28 cellular contexts compared by ENCODE assay signal in genomic region chr2:96770451-96770850, GRCh38. TPM values are rescaled to one million over a fixed set of nuclear protein-coding genes. Genes with fewer than 3 reads are reported as not detected.
DNase-seq lines count a peak whose midpoint lies in the region; ATAC-seq and TF ChIP-seq lines count a peak whose summit lies in the region.
"Had no signal": no experiment of that assay in that cellular context is flagged by ENCODE, and none has a peak within 500 bp of the region (broad histone marks: within the 10 kb centered on the region; RNA-seq: fewer than 3 reads in every experiment).

No MANE protein-coding gene starts in this region.

- H3K9ac ChIP-seq in HUES64 (ENCODE audit: low read depth, low read length) (0 out of 2 replicates have a peak overlapping the region, but pooled peaks have one; percentile 31), neuronal stem cell (ENCODE audit: low read depth, low read length, poor library complexity) (no peak overlapping the region)

- H3K36me3 ChIP-seq in HUES64 (ENCODE audit: insufficient read depth, low read length) (no peaks in the 10 kb centered on the region), neuronal stem cell (replicated peaks in 1 of 2; ENCODE audit: control insufficient read depth in 2 of 2, insufficient read depth in 2 of 2, low read length in 2 of 2) (peaks cover 0 to 3% of the 10 kb centered on the region in 2 donors)
- H3K36me3 ChIP-seq: upper lobe of right lung had no signal

- H4K8ac ChIP-seq in neuronal stem cell (ENCODE audit: low read depth, low read length), result no peak overlapping the region

- peaks cover 8% of the 10 kb centered on the region for H3K79me1 ChIP-seq in neuronal stem cell (ENCODE audit: low read depth, low read length)

- H3K4me3 Mint-ChIP-seq in effector memory CD8-positive, alpha-beta T cell, result no peak overlapping the region
- H3K4me3 Mint-ChIP-seq: activated B cell treated with CpG ODN at 0.5 μM for 24 hours had no signal

- no peaks in the 10 kb centered on the region for H3K4me1 ChIP-seq in HUES64 (ENCODE audit: insufficient read depth, low read length)
- peaks cover 0 to 7% of the 10 kb centered on the region in 2 donors for H3K4me1 ChIP-seq in neuronal stem cell (ENCODE audit: control insufficient read depth in 2 of 2, insufficient read depth in 1 of 2, low read depth in 1 of 2, low read length in 2 of 2)

- H3K4ac ChIP-seq in neuronal stem cell (ENCODE audit: low read length), result no peak overlapping the region

- ATAC-seq in effector memory CD8-positive, alpha-beta T cell (replicated peaks), result no peak
- ATAC-seq: Panc1 had no signal

- no peak overlapping the region for H4K91ac ChIP-seq in neuronal stem cell (ENCODE audit: low read depth, low read length, poor library complexity)

- no peak for TF ChIP-seq CTCF in 22Rv1 (IDR thresholded peaks at IDR 0.05)

- H3K27ac Mint-ChIP-seq in effector memory CD8-positive, alpha-beta T cell, result peak overlapping the region; percentile 23 to 82

- H3K18ac ChIP-seq in neuronal stem cell (ENCODE audit: low read length), result peak overlapping the region; percentile 35

- no peak overlapping the region for H2AK5ac ChIP-seq in neuronal stem cell (ENCODE audit: low read depth, low read length)

- H2BK5ac ChIP-seq in neuronal stem cell (ENCODE audit: low read length), result no peak overlapping the region

- H2AFZ ChIP-seq in neuronal stem cell (ENCODE audit: low read length), result no peak overlapping the region

- no peaks in the 10 kb centered on the region for H3K27me3 Mint-ChIP-seq in effector memory CD8-positive, alpha-beta T cell
- H3K27me3 Mint-ChIP-seq: activated B cell treated with CpG ODN at 0.5 μM for 24 hours had no signal

- peaks cover 8% of the 10 kb centered on the region for H3K36me3 Mint-ChIP-seq in effector memory CD8-positive, alpha-beta T cell (ENCODE audit: insufficient read depth)

- H3K27ac ChIP-seq in 22Rv1 (0 out of 2 replicates have a peak overlapping the region, but pooled peaks have one; percentile 4), HUES64 (ENCODE audit: low read depth, low read length) (no peak overlapping the region), neuronal stem cell (replicated peaks; ENCODE audit: low read length) (no peak overlapping the region)
- H3K27ac ChIP-seq: BLaER1 treated with 17β-estradiol and CSF1 and Interleukin-3, amounts not matched to agents 10 nM and 100 nM; upper lobe of right lung had no signal

- H3K23ac ChIP-seq in neuronal stem cell (ENCODE audit: low read depth, low read length, poor library complexity), result peak overlapping the region; percentile 28

- H3K4me3 ChIP-seq in HUES64 (ENCODE audit: low read length) (no peak overlapping the region), neuronal stem cell (ENCODE audit: low read length in 2 of 2) (no peak overlapping the region)
- H3K4me3 ChIP-seq: BLaER1 treated with 17β-estradiol and CSF1 and Interleukin-3, amounts not matched to agents 10 nM and 100 nM; spleen; upper lobe of right lung had no signal

- H2BK15ac ChIP-seq in neuronal stem cell (ENCODE audit: low read length), result no peak overlapping the region

- peak overlapping the region; percentile 87 for H3K14ac ChIP-seq in neuronal stem cell (ENCODE audit: low read length)

- no peak overlapping the region for H3K4me2 ChIP-seq in neuronal stem cell (ENCODE audit: insufficient read depth, low read length, poor library complexity, severe bottlenecking)

- H3K4me1 Mint-ChIP-seq in effector memory CD8-positive, alpha-beta T cell (ENCODE audit: low read depth in 2 of 2), result peaks cover 34 to 47% of the 10 kb centered on the region in 2 donors

- no peak overlapping the region for H2BK120ac ChIP-seq in neuronal stem cell (ENCODE audit: low read depth, low read length)

- H3K27me3 ChIP-seq in HUES64 (ENCODE audit: insufficient read depth, low read length), result no peaks in the 10 kb centered on the region
- no peaks in the 10 kb centered on the region for H3K27me3 ChIP-seq in neuronal stem cell (ENCODE audit: control insufficient read depth in 3 of 3, insufficient read depth in 3 of 3, low read depth in 1 of 3, low read length in 3 of 3)
- H3K27me3 ChIP-seq: BLaER1 treated with 17β-estradiol and CSF1 and Interleukin-3, amounts not matched to agents 10 nM and 100 nM; spleen; upper lobe of right lung had no signal

- no peak for DNase-seq in effector memory CD8-positive, alpha-beta T cell
- DNase-seq in neuronal stem cell (ENCODE audit: low spot score) (no peak), activated gamma-delta T cell (lab: John Stamatoyannopoulos, UW) (no peak), GOT3 (lab: John Stamatoyannopoulos, UW) (no peak), SIG-M5 treated with dmso at 0.1 percent for 504 hours (lab: John Stamatoyannopoulos, UW; ENCODE audit: unreplicated experiment) (no peak)
- no peak for DNase-seq in activated CD8-positive, alpha-beta memory T cell treated with anti-CD3 and anti-CD28 coated beads, Interleukin-2, amount 50 U/mL, for 4 hours
- DNase-seq: activated B cell treated with CpG ODN at 0.5 μM for 24 hours; activated CD4-positive, alpha-beta T cell treated with anti-CD3 and anti-CD28 coated beads, Interleukin-2, amount 50 U/mL, for 1 hour; activated naive CD4-positive, alpha-beta T cell; activated T-cell treated with anti-CD3 and anti-CD28 coated beads, Interleukin-2, amount 50 U/mL, for 48 hours; COR-L47; DMS79; effector CD8-positive, alpha-beta T cell; erythroblast; GDM1; Karpas-422; MV-4-11; NCI-H524 treated with DMSO at 0.1 percent for 48 hours; NK-92 treated with Interleukin-12 subunit alpha and Interleukin-12 subunit beta, amount 100 ng/mL, for 24 hours; SIG-M5; spleen; SW 1271; T1000 had no signal

- no peak overlapping the region for H2BK12ac ChIP-seq in neuronal stem cell (ENCODE audit: low read length)

- whole genome bisulfite sequencing in HUES64, result 88% methylated on average over 15 of the region's 15 CpGs
- no CpG with 5 or more reads among the region's 15 CpGs for WGBS in neuronal stem cell (ENCODE audit: extremely low coverage in 2 of 2, insufficient read length in 2 of 2, insufficient replicate concordance in 1 of 2), 2 donors

- H3K9me3 ChIP-seq in HUES64 (ENCODE audit: insufficient read depth, low read depth, low read length), result no peaks in the 10 kb centered on the region
- H3K9me3 ChIP-seq in neuronal stem cell (replicated peaks in 1 of 2; ENCODE audit: control insufficient read depth in 2 of 2, insufficient read depth in 1 of 2, low read depth in 1 of 2, low read length in 2 of 2), result peaks cover 0 to 2% of the 10 kb centered on the region in 2 donors
- H3K9me3 ChIP-seq: BLaER1 treated with 17β-estradiol and CSF1 and Interleukin-3, amounts not matched to agents 10 nM and 100 nM; spleen; upper lobe of right lung had no signal

- no peaks in the 10 kb centered on the region for H3K9me3 Mint-ChIP-seq in effector memory CD8-positive, alpha-beta T cell
- H3K9me3 Mint-ChIP-seq: activated B cell treated with CpG ODN at 0.5 μM for 24 hours had no signal

RNA-seq across cellular contexts. Expression of gene CNNM4, which starts 9.7 kb away (rescaled TPM):
- polyA plus RNA-seq in HUES64 (2013, experiment 1 of 2), result 5.8 TPM
- polyA plus RNA-seq in HUES64 (2013, experiment 2 of 2), result 6.9 TPM
- 20.5 TPM for polyA plus RNA-seq in neuronal stem cell (2013, experiment 1 of 2)
- polyA plus RNA-seq in neuronal stem cell (2013, experiment 2 of 2), result 22.0 TPM

RNA-seq across cellular contexts. Expression of gene LMAN2L, which starts 30.6 kb away (rescaled TPM):
- polyA plus RNA-seq in HUES64 (2013, experiment 1 of 2), result 16.1 TPM
- polyA plus RNA-seq in HUES64 (2013, experiment 2 of 2), result 17.1 TPM
- 17.6 TPM for polyA plus RNA-seq in neuronal stem cell (2013, experiment 1 of 2)
- polyA plus RNA-seq in neuronal stem cell (2013, experiment 2 of 2), result 18.5 TPM

RNA-seq across cellular contexts. Expression of gene CNNM3, which starts 45.6 kb away (rescaled TPM):
- 15.1 TPM for polyA plus RNA-seq in HUES64 (2013, experiment 1 of 2)
- polyA plus RNA-seq in HUES64 (2013, experiment 2 of 2), result 13.8 TPM
- 13.3 TPM for polyA plus RNA-seq in neuronal stem cell (2013, experiment 1 of 2)
- polyA plus RNA-seq in neuronal stem cell (2013, experiment 2 of 2), result 13.5 TPM
